In the genomic region with DNA sequence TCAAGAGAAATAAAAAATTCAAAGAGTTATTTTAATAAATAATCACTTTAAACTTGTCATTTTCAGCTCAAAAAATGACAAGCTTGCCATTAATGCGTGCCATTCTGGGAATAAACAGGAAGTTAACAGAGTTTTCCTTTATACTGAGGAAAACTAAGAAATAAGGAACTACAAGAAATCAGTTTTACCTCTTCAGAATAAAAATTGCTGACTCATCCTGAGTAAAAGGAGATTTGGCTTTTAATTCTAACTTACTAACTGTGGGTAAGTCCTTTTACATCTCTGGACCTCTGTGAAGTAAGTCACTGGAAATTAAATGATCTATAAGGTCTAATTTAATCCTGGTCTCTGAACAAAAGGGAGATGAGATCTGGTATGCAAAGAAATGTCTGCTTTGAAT, we compare ENCODE assay signal across 2 cellular contexts.
TF ChIP-seq lines count a peak whose summit lies in the region.

No MANE protein-coding gene starts in this region.

TF ChIP-seq in SK-N-SH, 30 proteins besides CTCF, POLR2A, EP300 and RAD21:
- TF ChIP-seq TAF1 (IDR thresholded peaks at IDR 0.05; ENCODE audit: borderline replicate concordance, low read depth, low read length) (no peak), GABPA (IDR thresholded peaks at IDR 0.05; ENCODE audit: low read depth) (no peak)
- TF ChIP-seq, protein P1, sequence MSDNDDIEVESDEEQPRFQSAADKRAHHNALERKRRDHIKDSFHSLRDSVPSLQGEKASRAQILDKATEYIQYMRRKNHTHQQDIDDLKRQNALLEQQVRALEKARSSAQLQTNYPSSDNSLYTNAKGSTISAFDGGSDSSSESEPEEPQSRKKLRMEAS (IDR thresholded peaks at IDR 0.05; ENCODE audit: low read depth) = no peak
- TF ChIP-seq, protein P2, sequence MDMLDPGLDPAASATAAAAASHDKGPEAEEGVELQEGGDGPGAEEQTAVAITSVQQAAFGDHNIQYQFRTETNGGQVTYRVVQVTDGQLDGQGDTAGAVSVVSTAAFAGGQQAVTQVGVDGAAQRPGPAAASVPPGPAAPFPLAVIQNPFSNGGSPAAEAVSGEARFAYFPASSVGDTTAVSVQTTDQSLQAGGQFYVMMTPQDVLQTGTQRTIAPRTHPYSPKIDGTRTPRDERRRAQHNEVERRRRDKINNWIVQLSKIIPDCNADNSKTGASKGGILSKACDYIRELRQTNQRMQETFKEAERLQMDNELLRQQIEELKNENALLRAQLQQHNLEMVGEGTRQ (IDR thresholded peaks at IDR 0.05; ENCODE audit: borderline replicate concordance, low read depth, low read length) = no peak
TF ChIP-seq in SK-N-SH: peak in this region for 0.

TF ChIP-seq in SK-N-SH treated with all-trans-retinoic acid at 6 μM for 48 hours, 23 proteins besides CTCF, POLR2A, EP300 and RAD21:
- TF ChIP-seq ZNF8 (CRISPR knock-in tag; IDR thresholded peaks at IDR 0.05) (no peak), TCF4 (CRISPR knock-in tag; IDR thresholded peaks at IDR 0.05; ENCODE audit: borderline replicate concordance) (no peak), OSR1 (CRISPR knock-in tag; IDR thresholded peaks at IDR 0.05) (no peak), ISL1 (CRISPR knock-in tag; IDR thresholded peaks at IDR 0.05) (no peak), ZC3H10 (CRISPR knock-in tag; IDR thresholded peaks at IDR 0.05) (no peak), RARB (CRISPR knock-in tag; IDR thresholded peaks at IDR 0.05) (no peak), TOX (CRISPR knock-in tag; IDR thresholded peaks at IDR 0.05; ENCODE audit: borderline replicate concordance) (no peak), PPARA (CRISPR knock-in tag; IDR thresholded peaks at IDR 0.05; ENCODE audit: borderline replicate concordance) (no peak), ZFP30 (CRISPR knock-in tag; IDR thresholded peaks at IDR 0.05) (no peak), BACH2 (CRISPR knock-in tag; IDR thresholded peaks at IDR 0.05; ENCODE audit: borderline replicate concordance) (no peak; the same call in 1 of the 2 replicates), ESRRG (CRISPR knock-in tag; IDR thresholded peaks at IDR 0.05) (no peak), GLIS3 (CRISPR knock-in tag; IDR thresholded peaks at IDR 0.05) (no peak), ARNTL (CRISPR knock-in tag; IDR thresholded peaks at IDR 0.05; ENCODE audit: borderline replicate concordance, low read depth) (no peak), CSDC2 (CRISPR knock-in tag; IDR thresholded peaks at IDR 0.05) (no peak)
- TF ChIP-seq, protein P3, sequence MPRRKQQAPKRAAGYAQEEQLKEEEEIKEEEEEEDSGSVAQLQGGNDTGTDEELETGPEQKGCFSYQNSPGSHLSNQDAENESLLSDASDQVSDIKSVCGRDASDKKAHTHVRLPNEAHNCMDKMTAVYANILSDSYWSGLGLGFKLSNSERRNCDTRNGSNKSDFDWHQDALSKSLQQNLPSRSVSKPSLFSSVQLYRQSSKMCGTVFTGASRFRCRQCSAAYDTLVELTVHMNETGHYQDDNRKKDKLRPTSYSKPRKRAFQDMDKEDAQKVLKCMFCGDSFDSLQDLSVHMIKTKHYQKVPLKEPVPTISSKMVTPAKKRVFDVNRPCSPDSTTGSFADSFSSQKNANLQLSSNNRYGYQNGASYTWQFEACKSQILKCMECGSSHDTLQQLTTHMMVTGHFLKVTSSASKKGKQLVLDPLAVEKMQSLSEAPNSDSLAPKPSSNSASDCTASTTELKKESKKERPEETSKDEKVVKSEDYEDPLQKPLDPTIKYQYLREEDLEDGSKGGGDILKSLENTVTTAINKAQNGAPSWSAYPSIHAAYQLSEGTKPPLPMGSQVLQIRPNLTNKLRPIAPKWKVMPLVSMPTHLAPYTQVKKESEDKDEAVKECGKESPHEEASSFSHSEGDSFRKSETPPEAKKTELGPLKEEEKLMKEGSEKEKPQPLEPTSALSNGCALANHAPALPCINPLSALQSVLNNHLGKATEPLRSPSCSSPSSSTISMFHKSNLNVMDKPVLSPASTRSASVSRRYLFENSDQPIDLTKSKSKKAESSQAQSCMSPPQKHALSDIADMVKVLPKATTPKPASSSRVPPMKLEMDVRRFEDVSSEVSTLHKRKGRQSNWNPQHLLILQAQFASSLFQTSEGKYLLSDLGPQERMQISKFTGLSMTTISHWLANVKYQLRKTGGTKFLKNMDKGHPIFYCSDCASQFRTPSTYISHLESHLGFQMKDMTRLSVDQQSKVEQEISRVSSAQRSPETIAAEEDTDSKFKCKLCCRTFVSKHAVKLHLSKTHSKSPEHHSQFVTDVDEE (CRISPR knock-in tag; IDR thresholded peaks at IDR 0.05) = no peak
- TF ChIP-seq, protein P4, sequence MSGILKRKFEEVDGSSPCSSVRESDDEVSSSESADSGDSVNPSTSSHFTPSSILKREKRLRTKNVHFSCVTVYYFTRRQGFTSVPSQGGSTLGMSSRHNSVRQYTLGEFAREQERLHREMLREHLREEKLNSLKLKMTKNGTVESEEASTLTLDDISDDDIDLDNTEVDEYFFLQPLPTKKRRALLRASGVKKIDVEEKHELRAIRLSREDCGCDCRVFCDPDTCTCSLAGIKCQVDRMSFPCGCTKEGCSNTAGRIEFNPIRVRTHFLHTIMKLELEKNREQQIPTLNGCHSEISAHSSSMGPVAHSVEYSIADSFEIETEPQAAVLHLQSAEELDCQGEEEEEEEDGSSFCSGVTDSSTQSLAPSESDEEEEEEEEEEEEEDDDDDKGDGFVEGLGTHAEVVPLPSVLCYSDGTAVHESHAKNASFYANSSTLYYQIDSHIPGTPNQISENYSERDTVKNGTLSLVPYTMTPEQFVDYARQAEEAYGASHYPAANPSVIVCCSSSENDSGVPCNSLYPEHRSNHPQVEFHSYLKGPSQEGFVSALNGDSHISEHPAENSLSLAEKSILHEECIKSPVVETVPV (CRISPR knock-in tag; IDR thresholded peaks at IDR 0.05) = no peak
- TF ChIP-seq, protein P5, sequence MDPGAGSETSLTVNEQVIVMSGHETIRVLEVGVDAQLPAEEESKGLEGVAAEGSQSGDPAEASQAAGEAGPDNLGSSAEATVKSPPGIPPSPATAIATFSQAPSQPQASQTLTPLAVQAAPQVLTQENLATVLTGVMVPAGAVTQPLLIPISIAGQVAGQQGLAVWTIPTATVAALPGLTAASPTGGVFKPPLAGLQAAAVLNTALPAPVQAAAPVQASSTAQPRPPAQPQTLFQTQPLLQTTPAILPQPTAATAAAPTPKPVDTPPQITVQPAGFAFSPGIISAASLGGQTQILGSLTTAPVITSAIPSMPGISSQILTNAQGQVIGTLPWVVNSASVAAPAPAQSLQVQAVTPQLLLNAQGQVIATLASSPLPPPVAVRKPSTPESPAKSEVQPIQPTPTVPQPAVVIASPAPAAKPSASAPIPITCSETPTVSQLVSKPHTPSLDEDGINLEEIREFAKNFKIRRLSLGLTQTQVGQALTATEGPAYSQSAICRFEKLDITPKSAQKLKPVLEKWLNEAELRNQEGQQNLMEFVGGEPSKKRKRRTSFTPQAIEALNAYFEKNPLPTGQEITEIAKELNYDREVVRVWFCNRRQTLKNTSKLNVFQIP (CRISPR knock-in tag; IDR thresholded peaks at IDR 0.05; ENCODE audit: borderline replicate concordance, low read depth) = no peak
